17 cellular contexts compared by ENCODE assay signal in the genomic region with DNA sequence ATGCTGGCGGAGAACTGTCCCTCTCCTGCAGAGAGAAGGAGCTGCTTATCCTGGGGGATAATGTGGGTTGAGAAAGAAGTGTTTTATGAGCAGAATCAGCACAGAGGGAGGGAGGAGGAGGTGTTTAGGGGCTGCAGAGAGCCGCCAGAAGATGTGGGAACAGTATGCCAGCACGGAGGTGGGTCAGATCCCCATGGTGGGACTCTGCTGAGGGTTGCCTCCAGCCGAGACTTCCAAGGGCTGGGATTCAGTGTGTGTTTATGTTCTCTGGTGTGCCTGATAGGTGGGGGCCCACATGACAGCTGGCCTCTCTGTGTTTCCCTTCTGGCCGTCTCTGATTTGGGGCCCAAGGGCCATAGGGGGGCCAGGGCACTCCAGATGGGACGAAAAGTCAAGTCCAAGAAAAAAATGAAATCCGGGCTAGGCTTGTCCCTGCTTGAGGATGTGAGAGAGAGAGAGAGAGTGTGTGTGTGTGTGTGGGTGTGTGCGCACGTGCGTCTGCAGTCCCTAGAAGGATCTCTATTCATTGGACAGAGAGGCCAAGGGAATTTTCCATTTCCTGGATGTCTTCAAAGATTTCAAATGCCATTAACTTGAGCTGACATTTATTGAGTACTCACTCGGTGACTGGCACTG. TPM values are rescaled to one million over a fixed set of nuclear protein-coding genes. Genes with fewer than 3 reads are reported as not detected.
A peak's percentile ranks its signal among the peaks of the same experiment; 100 is the strongest.
DNase-seq lines count a peak whose midpoint lies in the region; ATAC-seq, FAIRE-seq and TF ChIP-seq lines count a peak whose summit lies in the region.
"Had no signal": no experiment of that assay in that cellular context is flagged by ENCODE, and none has a peak within 500 bp of the region (broad histone marks: within the 10 kb centered on the region; RNA-seq: fewer than 3 reads in every experiment).

No MANE protein-coding gene starts in this region.

- H3K27me3 Mint-ChIP-seq in activated CD4-positive, alpha-beta memory T cell treated with anti-CD3 and anti-CD28 coated beads for 36 hours: no peaks in the 10 kb centered on the region
- H3K27me3 Mint-ChIP-seq in activated CD4-positive, alpha-beta memory T cell treated with anti-CD3 and anti-CD28 coated beads, Interleukin-2, amount 10 ng/mL, durations not matched to agents 7 days and 5 days: no peaks in the 10 kb centered on the region

- H4K5ac ChIP-seq in IMR-90 (ENCODE audit: low read depth, low read length): no peak overlapping the region

- dilution Hi-C loops in IMR-90 (cut with HindIII; ENCODE audit: low sequenced_read_pairs, unreplicated experiment): no loop called here

- no peak overlapping the region for H3K4me2 ChIP-seq in IMR-90 (ENCODE audit: low read depth, low read length)

- no peak overlapping the region for H3K4me3 Mint-ChIP-seq in activated CD4-positive, alpha-beta memory T cell treated with anti-CD3 and anti-CD28 coated beads for 36 hours
- no peak overlapping the region for H3K4me3 Mint-ChIP-seq in activated CD4-positive, alpha-beta memory T cell treated with anti-CD3 and anti-CD28 coated beads, Interleukin-2, amount 10 ng/mL, durations not matched to agents 7 days and 5 days

- H3K27ac ChIP-seq in IMR-90 (ENCODE audit: insufficient read depth, low read length) (no peak overlapping the region), caudate nucleus (ENCODE audit: low read depth, low read length) (peak overlapping the region; percentile 22), ascending aorta (no peak overlapping the region)
- H3K27ac ChIP-seq: RWPE1, thoracic aorta had no signal

- H3K9ac ChIP-seq in IMR-90 (ENCODE audit: low read depth, low read length): no peak overlapping the region

- no peak for ATAC-seq in IMR-90 (ENCODE audit: low read depth)
- ATAC-seq in HG02610 (IDR thresholded peaks at IDR 0.05; ENCODE audit: unreplicated experiment): no peak
- ATAC-seq: esophagus mucosa, left lobe of liver had no signal

- no peak overlapping the region for H2BK120ac ChIP-seq in IMR-90 (ENCODE audit: low read depth, low read length)

- H2AK5ac ChIP-seq in IMR-90 (ENCODE audit: low read depth, low read length): no peak overlapping the region

- intact Hi-C loops in activated CD4-positive, alpha-beta memory T cell treated with anti-CD3 and anti-CD28 coated beads for 36 hours (cut with micrococcal nuclease): no loop called here
- intact Hi-C loops in IMR-90 (cut with micrococcal nuclease): no loop called here
- intact Hi-C loops in ascending aorta (cut with DNase I): no loop called here

- H3K4me3 ChIP-seq in IMR-90 (ENCODE audit: insufficient read depth, low read depth, low read length) (no peak overlapping the region), ascending aorta (no peak overlapping the region)
- H3K4me3 ChIP-seq: thoracic aorta had no signal

- no peak overlapping the region for H3K23ac ChIP-seq in IMR-90 (ENCODE audit: low read depth, low read length)

- H3K27me3 ChIP-seq in IMR-90 (ENCODE audit: control insufficient read depth, insufficient read depth, low read length) (no peaks in the 10 kb centered on the region; the same call in 1 of the 2 replicates), ascending aorta (no peaks in the 10 kb centered on the region)

- CTCF ChIA-PET in activated CD4-positive, alpha-beta memory T cell treated with anti-CD3 and anti-CD28 coated beads for 36 hours (lab: Charles Lee): interaction anchor here (3.4 kb wide), 1 partner anchor 153 kb away, joined by 9 read pairs; no protein-coding TSS in a partner anchor
- CTCF ChIA-PET in activated CD4-positive, alpha-beta memory T cell treated with anti-CD3 and anti-CD28 coated beads, Interleukin-2, amount 10 ng/mL, durations not matched to agents 7 days and 5 days (lab: Charles Lee): interaction anchor here (1.1 kb wide), 1 partner anchor 15 kb away, joined by 5 read pairs; no protein-coding TSS in a partner anchor
- CTCF ChIA-PET in IMR-90 (lab: Yijun Ruan, JAX): no interaction called here

- no peak overlapping the region for H3K27ac Mint-ChIP-seq in activated CD4-positive, alpha-beta memory T cell treated with anti-CD3 and anti-CD28 coated beads for 36 hours
- no peak overlapping the region for H3K27ac Mint-ChIP-seq in activated CD4-positive, alpha-beta memory T cell treated with anti-CD3 and anti-CD28 coated beads, Interleukin-2, amount 10 ng/mL, durations not matched to agents 7 days and 5 days

- H3K4ac ChIP-seq in IMR-90 (ENCODE audit: low read depth, low read length): no peak overlapping the region

- no peak for TF ChIP-seq CTCF in IMR-90 (conservative IDR thresholded peaks at IDR 0.05; ENCODE audit: low read depth, low read length)
- no peak for TF ChIP-seq CTCF in D721Med (IDR thresholded peaks at IDR 0.05; ENCODE audit: insufficient read depth, missing control alignments)
- no peak for TF ChIP-seq CTCF in ascending aorta (IDR thresholded peaks at IDR 0.05)

- TF ChIP-seq RAD21 in IMR-90 (IDR thresholded peaks at IDR 0.05; ENCODE audit: low read length): no peak

- H3K36me3 ChIP-seq in IMR-90 (ENCODE audit: control insufficient read depth, insufficient read depth, low read length): no peaks in the 10 kb centered on the region
- H3K36me3 ChIP-seq in ascending aorta: no peaks in the 10 kb centered on the region
- H3K36me3 ChIP-seq: thoracic aorta had no signal

- H3K56ac ChIP-seq in IMR-90 (ENCODE audit: extremely low read depth, insufficient read depth, low read length): no peak overlapping the region

- H3K36me3 Mint-ChIP-seq in activated CD4-positive, alpha-beta memory T cell treated with anti-CD3 and anti-CD28 coated beads for 36 hours: peaks cover 11% of the 10 kb centered on the region
- peaks cover 27% of the 10 kb centered on the region for H3K36me3 Mint-ChIP-seq in activated CD4-positive, alpha-beta memory T cell treated with anti-CD3 and anti-CD28 coated beads, Interleukin-2, amount 10 ng/mL, durations not matched to agents 7 days and 5 days (ENCODE audit: low read depth)

- no peak overlapping the region for H2BK20ac ChIP-seq in IMR-90 (ENCODE audit: low read depth, low read length)

- H2BK15ac ChIP-seq in IMR-90 (ENCODE audit: low read depth, low read length): no peak overlapping the region

- no peak overlapping the region for H2AFZ ChIP-seq in IMR-90 (replicated peaks; ENCODE audit: low read length, poor library complexity)

- H3K9me3 ChIP-seq in IMR-90 (ENCODE audit: control insufficient read depth, insufficient read depth, low read length): no peaks in the 10 kb centered on the region
- H3K9me3 ChIP-seq in ascending aorta: no peaks in the 10 kb centered on the region
- H3K9me3 ChIP-seq: thoracic aorta had no signal

- POLR2A ChIA-PET in activated CD4-positive, alpha-beta memory T cell treated with anti-CD3 and anti-CD28 coated beads for 36 hours (lab: Charles Lee): no interaction called here
- POLR2A ChIA-PET in activated CD4-positive, alpha-beta memory T cell treated with anti-CD3 and anti-CD28 coated beads, Interleukin-2, amount 10 ng/mL, durations not matched to agents 7 days and 5 days (lab: Charles Lee): no interaction called here
- POLR2A ChIA-PET in IMR-90 (lab: Charles Lee; ENCODE audit: unreplicated experiment): no interaction called here

- no peak overlapping the region for H4K8ac ChIP-seq in IMR-90 (ENCODE audit: low read depth in 2 of 2, low read length in 2 of 2)

- no peak overlapping the region for H2AK9ac ChIP-seq in IMR-90 (replicated peaks; ENCODE audit: low read depth, low read length, poor library complexity)

- no peaks in the 10 kb centered on the region for H3K9me1 ChIP-seq in IMR-90 (ENCODE audit: insufficient read depth, low read length)

- peaks cover 82% of the 10 kb centered on the region for H3K4me1 Mint-ChIP-seq in activated CD4-positive, alpha-beta memory T cell treated with anti-CD3 and anti-CD28 coated beads for 36 hours (ENCODE audit: low read depth)
- peaks cover 56% of the 10 kb centered on the region for H3K4me1 Mint-ChIP-seq in activated CD4-positive, alpha-beta memory T cell treated with anti-CD3 and anti-CD28 coated beads, Interleukin-2, amount 10 ng/mL, durations not matched to agents 7 days and 5 days

- H3K79me1 ChIP-seq in IMR-90 (ENCODE audit: low read depth in 1 of 2, low read length in 2 of 2): no peaks in the 10 kb centered on the region

- no TSS peak for BruUV-seq in IMR-90 (replicated peaks; lab: Mats Ljungman, UMichigan)

- no peak overlapping the region for H3K18ac ChIP-seq in IMR-90 (ENCODE audit: low read depth, low read length)

- H3K4me1 ChIP-seq in IMR-90 (ENCODE audit: control insufficient read depth, insufficient read depth, low read length): no peaks in the 10 kb centered on the region
- H3K4me1 ChIP-seq in ascending aorta: no peaks in the 10 kb centered on the region

- H2BK5ac ChIP-seq in IMR-90 (ENCODE audit: low read depth, low read length, poor library complexity, severe bottlenecking): no peak overlapping the region

- no peaks in the 10 kb centered on the region for H4K20me1 ChIP-seq in IMR-90 (ENCODE audit: insufficient read depth, low read length)

- DNase-seq in activated CD4-positive, alpha-beta memory T cell treated with anti-CD3 and anti-CD28 coated beads for 36 hours: peak; percentile 23
- no peak for DNase-seq in activated CD4-positive, alpha-beta memory T cell treated with anti-CD3 and anti-CD28 coated beads, Interleukin-2, amount 10 ng/mL, durations not matched to agents 7 days and 5 days
- DNase-seq in IMR-90: no peak
- DNase-seq in caudate nucleus (lab: John Stamatoyannopoulos, UW): peak in 2 of 61 donors; percentile 32 to 66
- DNase-seq in retina: peak; percentile 27
- DNase-seq in D721Med (ENCODE audit: insufficient read length, low spot score): no peak
- no peak for DNase-seq in ascending aorta (ENCODE audit: low spot score in 2 of 2)
- DNase-seq: cortex of kidney, DMS 273 treated with DMSO at 0.1 percent for 48 hours, hippocampal formation, NCI-H146, NCI-H69 had no signal

- peaks cover 4% of the 10 kb centered on the region for H3K9me3 Mint-ChIP-seq in activated CD4-positive, alpha-beta memory T cell treated with anti-CD3 and anti-CD28 coated beads for 36 hours
- H3K9me3 Mint-ChIP-seq in activated CD4-positive, alpha-beta memory T cell treated with anti-CD3 and anti-CD28 coated beads, Interleukin-2, amount 10 ng/mL, durations not matched to agents 7 days and 5 days: peaks cover 2% of the 10 kb centered on the region

- TF ChIP-seq POLR2A in IMR-90 (IDR thresholded peaks at IDR 0.05; ENCODE audit: low read depth, low read length): no peak

- no peak overlapping the region for H3K14ac ChIP-seq in IMR-90 (replicated peaks; ENCODE audit: low read depth, low read length)

- no peak overlapping the region for H4K91ac ChIP-seq in IMR-90 (ENCODE audit: insufficient read depth, low read depth, low read length)

- WGBS in IMR-90 (ENCODE audit: extremely low coverage in 2 of 2, insufficient read length in 1 of 2), 2 experiments: 0% methylated on average over 2 of the region's 11 CpGs; no CpG with 5 or more reads in 1 of the 2 experiments

- no peak for FAIRE-seq in D721Med (lab: Jason Lieb, UNC)

- in situ Hi-C loops in IMR-90 (cut with MboI; ENCODE audit: low sequenced_read_pairs): no loop called here

RNA-seq across cellular contexts. Expression of a gene that starts 21.6 kb away (rescaled TPM):
- 10 to 100 TPM; 56.3 to 57.9 TPM for total RNA-seq in activated CD4-positive, alpha-beta memory T cell treated with anti-CD3 and anti-CD28 coated beads for 36 hours
- total RNA-seq in activated CD4-positive, alpha-beta memory T cell treated with anti-CD3 and anti-CD28 coated beads, Interleukin-2, amount 10 ng/mL, durations not matched to agents 7 days and 5 days: 10 to 100 TPM; 77.3 to 81.4 TPM
- total RNA-seq in IMR-90 (2012; rRNA removed) (under 0.01 TPM in 1 of 2 replicates, not detected in the other), ascending aorta (1.2 TPM)
- polyA plus RNA-seq in IMR-90 (2012; rRNA removed): not detected in 2 replicates
- polyA plus RNA-seq in IMR-90 (2012; cell fraction: cytosol; rRNA removed): not detected in 2 replicates
- not detected in 2 replicates for polyA plus RNA-seq in IMR-90 (2012; cell fraction: nucleus; rRNA removed; ENCODE audit: low replicate concordance)

Comparison
In these comparisons a context has a peak if more than half of its experiments do, and no peak if none do; other contexts are left out.
1. DNase-seq: peak in activated CD4-positive, alpha-beta memory T cell treated with anti-CD3 and anti-CD28 coated beads for 36 hours (single experiment) and retina (single experiment); none in activated CD4-positive, alpha-beta memory T cell treated with anti-CD3 and anti-CD28 coated beads, Interleukin-2, amount 10 ng/mL, durations not matched to agents 7 days and 5 days (single experiment), IMR-90 (single experiment), D721Med (single experiment) and ascending aorta (0 of 2).
2. RNA of a gene that starts 21.6 kb away (total RNA-seq): 77.3 to 81.4 TPM in activated CD4-positive, alpha-beta memory T cell treated with anti-CD3 and anti-CD28 coated beads, Interleukin-2, amount 10 ng/mL, durations not matched to agents 7 days and 5 days and 56.3 to 57.9 TPM in activated CD4-positive, alpha-beta memory T cell treated with anti-CD3 and anti-CD28 coated beads for 36 hours; 1.2 TPM in ascending aorta (single experiment) and under 0.01 TPM in IMR-90; every median in the first group is over 10 times any median in the second.